Comparison of ENCODE assay signal across 15 cellular contexts in the genomic region with DNA sequence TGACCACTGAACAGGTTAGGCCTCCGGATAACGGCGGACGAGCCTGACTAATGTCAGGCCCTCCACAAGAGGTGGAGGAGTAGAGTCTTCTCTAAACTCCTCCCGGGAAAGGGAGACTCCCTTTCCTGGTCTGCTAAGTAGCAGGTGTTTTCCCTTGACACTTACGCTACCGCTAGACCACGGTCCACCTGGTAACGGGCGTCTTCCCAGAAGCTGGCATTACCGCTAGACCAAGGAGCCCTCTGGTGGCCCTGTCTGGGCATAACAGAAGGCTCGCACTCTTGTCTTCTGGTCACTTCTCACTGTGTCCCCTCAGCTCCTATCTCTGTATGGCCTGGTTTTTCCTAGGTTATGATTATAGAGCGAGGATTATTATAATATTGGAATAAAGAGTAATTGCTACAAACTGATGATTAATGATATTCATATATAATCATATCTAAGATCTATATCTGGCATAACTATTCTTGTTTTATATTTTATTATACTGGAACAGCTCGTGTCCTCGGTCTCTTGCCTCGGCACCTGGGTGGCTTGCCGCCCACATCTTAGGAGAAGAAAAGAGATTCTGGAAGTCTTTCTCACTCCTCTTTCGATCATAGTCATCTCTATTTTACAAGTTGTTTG. TPM values are rescaled to one million over a fixed set of nuclear protein-coding genes. Genes with fewer than 3 reads are reported as not detected.
A peak's percentile ranks its signal among the peaks of the same experiment; 100 is the strongest.
DNase-seq lines count a peak whose midpoint lies in the region; ATAC-seq and TF ChIP-seq lines count a peak whose summit lies in the region.
"Not testable (repeated sequence)": the region's sequence is repeated elsewhere in the genome, so short reads cannot be mapped to it uniquely, and the experiment has no call there.
"Had no signal": no experiment of that assay in that cellular context is flagged by ENCODE, and none has a peak within 500 bp of the region (broad histone marks: within the 10 kb centered on the region; RNA-seq: fewer than 3 reads in every experiment).

No MANE protein-coding gene starts in this region.

- H3K9me3 Mint-ChIP-seq in GM23338, endodermal cell: not testable (repeated sequence)

- not testable (repeated sequence) for H3K27me3 ChIP-seq in GM23338 (ENCODE audit: insufficient read depth); Panc1 (ENCODE audit: control insufficient read depth, insufficient read depth, low read length); endodermal cell (ENCODE audit: control insufficient read depth, insufficient read depth, low read length, poor library complexity, severe bottlenecking); heart left ventricle; mesenchymal stem cell (ENCODE audit: control insufficient read depth in 1 of 2, insufficient read depth in 1 of 2, low read length in 2 of 2); thoracic aorta (replicated peaks; ENCODE audit: insufficient read depth)

- H3K9ac ChIP-seq in endodermal cell (ENCODE audit: extremely low read depth, low read length, poor library complexity, severe bottlenecking); mesenchymal stem cell (ENCODE audit: low read length): not testable (repeated sequence)

- not testable (repeated sequence) for H3K4me3 Mint-ChIP-seq in GM23338, endodermal cell

- H3K9me2 ChIP-seq in GM23338 (ENCODE audit: insufficient read depth): not testable (repeated sequence)

- BruUV-seq in Panc1 (replicated peaks; lab: Mats Ljungman, UMichigan): not testable (repeated sequence)

- H3K23ac ChIP-seq in mesenchymal stem cell (ENCODE audit: low read length in 2 of 2): not testable (repeated sequence)

- not testable (repeated sequence) for H2AFZ ChIP-seq in GM23338; mesenchymal stem cell (ENCODE audit: low read depth, low read length)

- H3K36me3 Mint-ChIP-seq in GM23338 (ENCODE audit: low read depth) (peaks cover 80% of the 10 kb centered on the region), endodermal cell (ENCODE audit: low read depth) (peaks cover 78% of the 10 kb centered on the region)

- in situ Hi-C loops in Panc1 (cut with HindIII; ENCODE audit: low pct_unique_long_range_greater_than_20kb, low sequenced_read_pairs); astrocyte of the spinal cord (cut with HindIII; ENCODE audit: low sequenced_read_pairs): not testable (repeated sequence)

- DNase-seq in AG09309 (ENCODE audit: low read depth); Panc1 (ENCODE audit: low read depth, low spot score); astrocyte of the spinal cord (ENCODE audit: low read depth, low spot score); heart left ventricle; thoracic aorta (ENCODE audit: low spot score): not testable (repeated sequence)
- DNase-seq in GM23338 (ENCODE audit: low spot score): peak; percentile 54
- DNase-seq in endodermal cell: peak; percentile 77
- peak; percentile 15 for DNase-seq in mesenchymal stem cell

- not testable (repeated sequence) for H3K27me3 Mint-ChIP-seq in GM23338 (ENCODE audit: insufficient read depth, low read depth, poor library complexity); endodermal cell (ENCODE audit: insufficient read depth)

- H3K18ac ChIP-seq in mesenchymal stem cell (ENCODE audit: low read depth in 1 of 2, low read length in 2 of 2): not testable (repeated sequence)

- TF ChIP-seq CTCF in AG09309 (IDR thresholded peaks at IDR 0.05; ENCODE audit: control insufficient read depth, insufficient read depth, low read depth, low read length, missing control alignments): peak; percentile 13
- peak; percentile 56 to 60 for TF ChIP-seq CTCF in GM23338 (conservative IDR thresholded peaks at IDR 0.05; ENCODE audit: low read depth in 2 of 2)
- TF ChIP-seq CTCF in Panc1 (IDR thresholded peaks at IDR 0.05): peak; percentile 63
- peak; percentile 8 for TF ChIP-seq CTCF in astrocyte of the spinal cord (IDR thresholded peaks at IDR 0.05; ENCODE audit: low read depth, low read length)
- TF ChIP-seq CTCF in endodermal cell (conservative IDR thresholded peaks at IDR 0.05): peak; percentile 74
- peak in 11 of 12 donors; percentile 21 to 44 (median 29) for TF ChIP-seq CTCF in heart left ventricle (IDR thresholded peaks at IDR 0.05)
- TF ChIP-seq CTCF in thoracic aorta (IDR thresholded peaks at IDR 0.05): peak; percentile 22

- H2BK5ac ChIP-seq in mesenchymal stem cell (ENCODE audit: low read depth, low read length, poor library complexity, severe bottlenecking): not testable (repeated sequence)

- not testable (repeated sequence) for H3K4me1 ChIP-seq in GM23338 (ENCODE audit: insufficient read depth); Panc1 (ENCODE audit: control insufficient read depth, insufficient read depth, low read length); endodermal cell (ENCODE audit: control insufficient read depth, insufficient read depth, low read length); heart left ventricle; mesenchymal stem cell (ENCODE audit: control insufficient read depth, insufficient read depth, low read depth, low read length); thoracic aorta (ENCODE audit: control insufficient read depth in 1 of 2, low read depth in 2 of 2)

- not testable (repeated sequence) for H2BK15ac ChIP-seq in mesenchymal stem cell (ENCODE audit: low read depth, poor library complexity, severe bottlenecking)

- H3K14ac ChIP-seq in mesenchymal stem cell (ENCODE audit: low read length in 2 of 2): not testable (repeated sequence)

- not testable (repeated sequence) for H2AK5ac ChIP-seq in mesenchymal stem cell (ENCODE audit: low read length, severe bottlenecking)

- not testable (repeated sequence) for H2BK12ac ChIP-seq in mesenchymal stem cell (ENCODE audit: low read length in 2 of 2)

- not testable (repeated sequence) for TF ChIP-seq POLR2A in heart left ventricle (IDR thresholded peaks at IDR 0.05)

- H3K4me1 Mint-ChIP-seq in GM23338, endodermal cell: not testable (repeated sequence)

- WGBS in endodermal cell (ENCODE audit: insufficient coverage in 1 of 2, insufficient read length in 1 of 2), 2 experiments: 81 to 83% methylated on average over 9 to 15 of the region's 18 CpGs
- 73 to 81% (median 80%) methylated on average over 17 to 18 of the region's 18 CpGs for WGBS in heart left ventricle, 4 donors
- 74% methylated on average over 15 of the region's 18 CpGs for WGBS in mesenchymal stem cell

- not testable (repeated sequence) for H3K27ac ChIP-seq in GM23338 (ENCODE audit: low read depth); Panc1 (ENCODE audit: low read length); endodermal cell (ENCODE audit: low read depth, low read length); heart left ventricle; mesenchymal stem cell (ENCODE audit: low read length, poor library complexity, severe bottlenecking); thoracic aorta

- H3K4me2 ChIP-seq in GM23338; mesenchymal stem cell (ENCODE audit: low read length, poor library complexity, severe bottlenecking): not testable (repeated sequence)

- intact Hi-C loops in Panc1 (cut with micrococcal nuclease; ENCODE audit: unreplicated experiment); heart left ventricle (cut with DNase I): not testable (repeated sequence)

- not testable (repeated sequence) for H3K4ac ChIP-seq in mesenchymal stem cell (ENCODE audit: low read depth in 1 of 2, low read length in 2 of 2)

- ATAC-seq in GM23338: peak; percentile 29; the same call in 1 of the 3 replicates
- ATAC-seq in Panc1; heart left ventricle; thoracic aorta (ENCODE audit: insufficient number of reproducible peaks, low FRiP score, low read depth): not testable (repeated sequence)

- H3K79me2 ChIP-seq in GM23338 (replicated peaks; ENCODE audit: insufficient read depth): not testable (repeated sequence)

- not testable (repeated sequence) for H2BK120ac ChIP-seq in mesenchymal stem cell (ENCODE audit: low read depth, low read length)

- not testable (repeated sequence) for H4K20me1 ChIP-seq in GM23338 (replicated peaks; ENCODE audit: insufficient read depth)

- H3K36me3 ChIP-seq in GM23338 (ENCODE audit: insufficient read depth): peaks cover 57% of the 10 kb centered on the region
- peaks cover 21% of the 10 kb centered on the region for H3K36me3 ChIP-seq in Panc1 (ENCODE audit: control insufficient read depth, insufficient read depth, low read length)
- H3K36me3 ChIP-seq in endodermal cell (ENCODE audit: control insufficient read depth, insufficient read depth, low read length): peaks cover 91% of the 10 kb centered on the region
- peaks cover 0 to 100% (median 98%) of the 10 kb centered on the region in 9 donors for H3K36me3 ChIP-seq in heart left ventricle
- H3K36me3 ChIP-seq in mesenchymal stem cell (ENCODE audit: control insufficient read depth in 1 of 2, insufficient read depth in 2 of 2, low read depth in 1 of 2, low read length in 2 of 2): peaks cover 15 to 95% of the 10 kb centered on the region in 2 experiments
- H3K36me3 ChIP-seq in thoracic aorta: peaks cover 62% of the 10 kb centered on the region

- H4K91ac ChIP-seq in mesenchymal stem cell (ENCODE audit: low read length): not testable (repeated sequence)

- not testable (repeated sequence) for H3K27ac Mint-ChIP-seq in GM23338, endodermal cell

- POLR2A ChIA-PET in Panc1 (lab: Charles Lee): not testable (repeated sequence)

- not testable (repeated sequence) for H3K4me3 ChIP-seq in AG09309 (ENCODE audit: control insufficient read depth, low read depth, low read length); GM23338; Panc1 (ENCODE audit: low read depth in 2 of 2, low read length in 2 of 2); astrocyte of the spinal cord (ENCODE audit: low read depth, low read length); endodermal cell (ENCODE audit: low read length); heart left ventricle; mesenchymal stem cell (ENCODE audit: insufficient read depth in 1 of 2, low read depth in 1 of 2, low read length in 2 of 2); thoracic aorta

- H3K9me3 ChIP-seq in Panc1 (ENCODE audit: control insufficient read depth, insufficient read depth, low read depth, low read length); endodermal cell (ENCODE audit: control insufficient read depth, low read length); heart left ventricle; mesenchymal stem cell (ENCODE audit: control insufficient read depth, low read length); thoracic aorta: not testable (repeated sequence)

- not testable (repeated sequence) for H4K8ac ChIP-seq in mesenchymal stem cell (ENCODE audit: low read length)

- H3K79me1 ChIP-seq in mesenchymal stem cell (replicated peaks; ENCODE audit: low read length, poor library complexity, severe bottlenecking): not testable (repeated sequence)

- H3F3A ChIP-seq in GM23338 (replicated peaks; ENCODE audit: low read depth): not testable (repeated sequence)

- CTCF ChIA-PET in Panc1 (lab: Charles Lee): not testable (repeated sequence)

RNA-seq across cellular contexts. Expression of a gene that starts 15.9 kb away (rescaled TPM):
- total RNA-seq in GM23338 (2014; rRNA removed; shearing (Covaris generic)): 31.0 and 36.2 TPM in 2 replicates
- polyA plus RNA-seq in GM23338 (2016; fragmentation: Nextera tagmentation; extraction: Ambion mirVana): 28.3 and 33.6 TPM in 2 replicates
- 37.5 TPM for total RNA-seq in Panc1 (2021; ENCODE audit: unreplicated experiment)
- 22.9 TPM for polyA plus RNA-seq in Panc1 (2012; ENCODE audit: insufficient read length)
- 10 to 100 TPM; 45.4 to 58.4 TPM for total RNA-seq in endodermal cell
- polyA plus RNA-seq in endodermal cell (2013, experiment 1 of 2): 39.5 TPM
- polyA plus RNA-seq in endodermal cell (2013, experiment 2 of 2): 34.2 TPM
- 10 to 100 TPM; 23.0 to 63.7 (median 50.6) TPM for total RNA-seq in heart left ventricle
- polyA plus RNA-seq in heart left ventricle: 10 to 100 TPM; 14.1 to 22.6 TPM
- 25.4 TPM for polyA plus RNA-seq in mesenchymal stem cell (2013, experiment 1 of 2)
- 22.3 TPM for polyA plus RNA-seq in mesenchymal stem cell (2013, experiment 2 of 2)
- total RNA-seq in thoracic aorta: 10 to 100 TPM; 24.7 to 31.0 TPM

RNA-seq across cellular contexts. Expression of a gene that starts 45.2 kb away (rescaled TPM):
- not detected in 2 replicates for total RNA-seq in GM23338 (2014; rRNA removed; shearing (Covaris generic))
- polyA plus RNA-seq in GM23338 (2016; fragmentation: Nextera tagmentation; extraction: Ambion mirVana) (not detected in 2 replicates), heart left ventricle (not detected)
- total RNA-seq in Panc1 (2021; ENCODE audit: unreplicated experiment) (not detected), endodermal cell (not detected), heart left ventricle (not detected), thoracic aorta (not detected)
- not detected for polyA plus RNA-seq in Panc1 (2012; ENCODE audit: insufficient read length)
- not detected for polyA plus RNA-seq in endodermal cell (2013, experiment 1 of 2)
- not detected for polyA plus RNA-seq in endodermal cell (2013, experiment 2 of 2)
- polyA plus RNA-seq in mesenchymal stem cell (2013, experiment 1 of 2): not detected
- polyA plus RNA-seq in mesenchymal stem cell (2013, experiment 2 of 2): not detected
- total RNA-seq: activated CD4-positive, alpha-beta T cell treated with anti-CD3 and anti-CD28 coated beads, Interleukin-2, amount 10 ng/mL, durations not matched to agents 24 days and 14 days; CD8-positive, alpha-beta T cell; dermis microvascular lymphatic vessel endothelial cell; kidney epithelial cell; mammary epithelial cell; subcutaneous adipose tissue had no signal
- polyA plus RNA-seq: adipose tissue, mammary epithelial cell had no signal

Comparison
In these comparisons a context has a peak if more than half of its experiments do, and no peak if none do; other contexts are left out.
1. CTCF ChIP-seq: peak in every context shown above with its lines; median percentile 74 in endodermal cell; 63 in Panc1; 58 in GM23338; 29 in heart left ventricle; 22 in thoracic aorta; 13 in AG09309; 8 in astrocyte of the spinal cord.